ENCODE assay signal across 14 cellular contexts in genomic region chr5:133993152-133993548, GRCh38. TPM values are rescaled to one million over a fixed set of nuclear protein-coding genes. Genes with fewer than 3 reads are reported as not detected.
DNase-seq lines count a peak whose midpoint lies in the region; ATAC-seq and TF ChIP-seq lines count a peak whose summit lies in the region.
"Had no signal": no experiment of that assay in that cellular context is flagged by ENCODE, and none has a peak within 500 bp of the region (broad histone marks: within the 10 kb centered on the region; RNA-seq: fewer than 3 reads in every experiment).

No MANE protein-coding gene starts in this region.

- peaks cover 25% of the 10 kb centered on the region for H3K4me1 Mint-ChIP-seq in activated CD8-positive, alpha-beta memory T cell treated with anti-CD3 and anti-CD28 coated beads, Interleukin-2, amount 10 ng/mL, durations not matched to agents 7 days and 5 days

- no peak overlapping the region for H3K4ac ChIP-seq in mesendoderm (ENCODE audit: low read depth, low read length)

- H4K8ac ChIP-seq in mesendoderm (ENCODE audit: low read depth, low read length), result no peak overlapping the region

- peaks cover 44% of the 10 kb centered on the region for H3K4me1 ChIP-seq in GM23248 (ENCODE audit: insufficient read depth)
- peaks cover 10% of the 10 kb centered on the region for H3K4me1 ChIP-seq in mesendoderm (ENCODE audit: control insufficient read depth, low read depth, low read length)

- DNase-seq in BJ (ENCODE audit: low read depth), result peak; percentile 30
- peak; percentile 86 for DNase-seq in GM23248
- DNase-seq in astrocyte of the hippocampus (ENCODE audit: low read depth, low spot score), result peak; percentile 53
- peak; percentile 68 for DNase-seq in kidney tubule cell (ENCODE audit: low spot score)
- no peak for DNase-seq in activated CD8-positive, alpha-beta memory T cell treated with anti-CD3 and anti-CD28 coated beads, Interleukin-2, amount 10 ng/mL, durations not matched to agents 7 days and 5 days
- no peak for DNase-seq in NCI-H187 treated with DMSO at 0.1 percent for 48 hours (lab: John Stamatoyannopoulos, UW)
- DNase-seq in mesendoderm, result no peak
- DNase-seq in Ammon's horn (ENCODE audit: low spot score), result no peak
- DNase-seq: activated CD4-positive, alpha-beta T cell treated with anti-CD3 and anti-CD28 coated beads for 4 hours; activated naive CD8-positive, alpha-beta T cell treated with anti-CD3 and anti-CD28 coated beads, Interleukin-2, amount 10 ng/mL, durations not matched to agents 7 days and 5 days; NCI-H1105 had no signal

- H3K27me3 Mint-ChIP-seq in activated CD8-positive, alpha-beta memory T cell treated with anti-CD3 and anti-CD28 coated beads, Interleukin-2, amount 10 ng/mL, durations not matched to agents 7 days and 5 days, result no peaks in the 10 kb centered on the region
- H3K27me3 Mint-ChIP-seq: activated naive CD8-positive, alpha-beta T cell treated with anti-CD3 and anti-CD28 coated beads, Interleukin-2, amount 10 ng/mL, durations not matched to agents 7 days and 5 days had no signal

- peaks cover 13% of the 10 kb centered on the region for H3K36me3 ChIP-seq in BJ (ENCODE audit: control insufficient read depth, insufficient read depth, low read length)
- H3K36me3 ChIP-seq in GM23248 (ENCODE audit: low read depth), result peaks cover 36% of the 10 kb centered on the region
- peaks cover 14% of the 10 kb centered on the region for H3K36me3 ChIP-seq in mesendoderm (ENCODE audit: control insufficient read depth, insufficient read depth, low read length)

- H3K79me2 ChIP-seq in GM23248 (ENCODE audit: insufficient read depth) (peaks cover 100% of the 10 kb centered on the region), mesendoderm (ENCODE audit: control insufficient read depth, insufficient read depth, low read length) (peaks cover 78% of the 10 kb centered on the region)

- H2AK5ac ChIP-seq in mesendoderm (ENCODE audit: low read length), result no peak overlapping the region

- no peak overlapping the region for H2AFZ ChIP-seq in GM23248

- POLR2A ChIA-PET in BJ (lab: Charles Lee), result interaction anchor here (0.6 kb wide), 1 partner anchor 8 kb away, joined by 5 read pairs; no protein-coding TSS in a partner anchor

- H3K9ac ChIP-seq in GM23248 (no peak overlapping the region), mesendoderm (ENCODE audit: low read length) (no peak overlapping the region)

- peak overlapping the region; percentile 36 for H3K27ac ChIP-seq in GM23248
- H3K27ac ChIP-seq in mesendoderm (ENCODE audit: low read depth, low read length), result no peak overlapping the region
- H3K27ac ChIP-seq: vagina had no signal

- no peak for ATAC-seq in activated CD8-positive, alpha-beta memory T cell treated with anti-CD3 and anti-CD28 coated beads, Interleukin-2, amount 10 ng/mL, durations not matched to agents 7 days and 5 days
- ATAC-seq: sciatic nerve had no signal

- H3K4me3 Mint-ChIP-seq in activated CD8-positive, alpha-beta memory T cell treated with anti-CD3 and anti-CD28 coated beads, Interleukin-2, amount 10 ng/mL, durations not matched to agents 7 days and 5 days, result no peak overlapping the region
- H3K4me3 Mint-ChIP-seq: activated naive CD8-positive, alpha-beta T cell treated with anti-CD3 and anti-CD28 coated beads, Interleukin-2, amount 10 ng/mL, durations not matched to agents 7 days and 5 days had no signal

- CTCF ChIA-PET in BJ (lab: Yijun Ruan, JAX), result interaction anchor here (0.8 to 0.9 kb wide), 5 partner anchors 10 to 46 kb away, joined by 3 to 4 read pairs (median 3); partner anchors contain the start of gene VDAC1
- CTCF ChIA-PET in activated CD8-positive, alpha-beta memory T cell treated with anti-CD3 and anti-CD28 coated beads, Interleukin-2, amount 10 ng/mL, durations not matched to agents 7 days and 5 days (lab: Charles Lee), result interaction anchor here (1.1 to 2.2 kb wide), 3 partner anchors 10 to 46 kb away, joined by 3 to 8 read pairs (median 5); no protein-coding TSS in a partner anchor

- no peak overlapping the region for H3K18ac ChIP-seq in mesendoderm (ENCODE audit: low read length)

- no peak overlapping the region for H3K23ac ChIP-seq in mesendoderm (ENCODE audit: low read length)

- H3K9me3 Mint-ChIP-seq in activated CD8-positive, alpha-beta memory T cell treated with anti-CD3 and anti-CD28 coated beads, Interleukin-2, amount 10 ng/mL, durations not matched to agents 7 days and 5 days (ENCODE audit: low read depth), result no peaks in the 10 kb centered on the region
- H3K9me3 Mint-ChIP-seq: activated naive CD8-positive, alpha-beta T cell treated with anti-CD3 and anti-CD28 coated beads, Interleukin-2, amount 10 ng/mL, durations not matched to agents 7 days and 5 days had no signal

- TF ChIP-seq CTCF in BJ (IDR thresholded peaks at IDR 0.05; ENCODE audit: insufficient read depth, low read depth, low read length), result no peak

- H3K4me3 ChIP-seq in BJ (ENCODE audit: low read depth, low read length) (no peak overlapping the region), GM23248 (no peak overlapping the region), mesendoderm (ENCODE audit: low read length) (no peak overlapping the region)
- H3K4me3 ChIP-seq: lung, vagina had no signal

- no peaks in the 10 kb centered on the region for H3K9me3 ChIP-seq in GM23248 (ENCODE audit: low read depth)
- H3K9me3 ChIP-seq: vagina had no signal

- H3F3A ChIP-seq in GM23248 (ENCODE audit: insufficient read depth), result peaks cover 23% of the 10 kb centered on the region; the same call in 1 of the 2 replicates

- peaks cover 43% of the 10 kb centered on the region for H4K20me1 ChIP-seq in GM23248 (ENCODE audit: insufficient read depth)

- H3K56ac ChIP-seq in mesendoderm (ENCODE audit: low read length), result no peak overlapping the region

- H2BK120ac ChIP-seq in mesendoderm (ENCODE audit: low read depth, low read length), result no peak overlapping the region

- H3K36me3 Mint-ChIP-seq in activated CD8-positive, alpha-beta memory T cell treated with anti-CD3 and anti-CD28 coated beads, Interleukin-2, amount 10 ng/mL, durations not matched to agents 7 days and 5 days, result peaks cover 27% of the 10 kb centered on the region

- no peaks in the 10 kb centered on the region for H3K9me2 ChIP-seq in GM23248 (ENCODE audit: insufficient read depth)

- H3K4me2 ChIP-seq in GM23248 (ENCODE audit: unreplicated experiment) (peak overlapping the region; percentile 50), mesendoderm (ENCODE audit: low read length) (no peak overlapping the region)

- peaks cover 22% of the 10 kb centered on the region for H3K79me1 ChIP-seq in mesendoderm (ENCODE audit: low read length)

- WGBS in GM23248 (ENCODE audit: low coverage in 1 of 2, low lambda C conversion rate in 2 of 2, missing lambda C conversion rate in 2 of 2), 2 experiments, result 0% methylated on average over 1 of the region's 1 CpG
- WGBS in mesendoderm (ENCODE audit: extremely low coverage, insufficient coverage, low lambda C conversion rate), result no CpG with 5 or more reads among the region's 1 CpG

- no peak overlapping the region for H2BK15ac ChIP-seq in mesendoderm (replicated peaks; ENCODE audit: low read depth)

- H3K27ac Mint-ChIP-seq in activated CD8-positive, alpha-beta memory T cell treated with anti-CD3 and anti-CD28 coated beads, Interleukin-2, amount 10 ng/mL, durations not matched to agents 7 days and 5 days, result no peak overlapping the region
- H3K27ac Mint-ChIP-seq: activated naive CD8-positive, alpha-beta T cell treated with anti-CD3 and anti-CD28 coated beads, Interleukin-2, amount 10 ng/mL, durations not matched to agents 7 days and 5 days had no signal

- H3K27me3 ChIP-seq in BJ (ENCODE audit: control insufficient read depth, insufficient read depth, low read length) (no peaks in the 10 kb centered on the region), GM23248 (replicated peaks; ENCODE audit: insufficient read depth) (no peaks in the 10 kb centered on the region), mesendoderm (ENCODE audit: insufficient read depth, low read length, poor library complexity) (no peaks in the 10 kb centered on the region)
- H3K27me3 ChIP-seq: vagina had no signal

- no peak overlapping the region for H4K5ac ChIP-seq in mesendoderm (ENCODE audit: low read length)

- in situ Hi-C loops in GM23248 (cut with MboI), result no loop called here

- no peak overlapping the region for H2BK5ac ChIP-seq in mesendoderm (ENCODE audit: low read length)

RNA-seq across cellular contexts. Expression of gene VDAC1, which starts 11.6 kb away (rescaled TPM):
- polyA plus RNA-seq in BJ (2011; rRNA removed), result 187 and 195 TPM in 2 replicates
- polyA minus RNA-seq in BJ (2011; rRNA and poly(A)+ RNA removed), result 59.9 and 81.0 TPM in 2 replicates
- 329 and 332 TPM in 2 replicates for total RNA-seq in GM23248 (2014; rRNA removed; shearing (Covaris generic))
- polyA plus RNA-seq in GM23248 (2016; fragmentation: Nextera tagmentation; extraction: Ambion mirVana), result 318 and 337 TPM in 2 replicates
- 100 to 1,000 TPM; 204 to 258 TPM for total RNA-seq in activated CD8-positive, alpha-beta memory T cell treated with anti-CD3 and anti-CD28 coated beads, Interleukin-2, amount 10 ng/mL, durations not matched to agents 7 days and 5 days
- 244 TPM for polyA plus RNA-seq in mesendoderm (2013, experiment 1 of 2)
- polyA plus RNA-seq in mesendoderm (2013, experiment 2 of 2), result 252 TPM

RNA-seq across cellular contexts. Expression of gene C5orf15, which starts 24.7 kb away (rescaled TPM):
- polyA plus RNA-seq in BJ (2011; rRNA removed) (48.1 and 85.5 TPM in 2 replicates), GM23248 (2016; fragmentation: Nextera tagmentation; extraction: Ambion mirVana) (121 and 122 TPM in 2 replicates)
- polyA minus RNA-seq in BJ (2011; rRNA and poly(A)+ RNA removed), result 14.9 and 15.5 TPM in 2 replicates
- 126 and 128 TPM in 2 replicates for total RNA-seq in GM23248 (2014; rRNA removed; shearing (Covaris generic))
- total RNA-seq in activated CD8-positive, alpha-beta memory T cell treated with anti-CD3 and anti-CD28 coated beads, Interleukin-2, amount 10 ng/mL, durations not matched to agents 7 days and 5 days, result 10 to 100 TPM; 20.9 to 25.7 TPM
- 49.6 TPM for polyA plus RNA-seq in mesendoderm (2013, experiment 1 of 2)
- 50.1 TPM for polyA plus RNA-seq in mesendoderm (2013, experiment 2 of 2)

Comparison
In these comparisons a context has a peak if more than half of its experiments do, and no peak if none do; other contexts are left out.
1. DNase-seq: peak in BJ (single experiment), GM23248 (single experiment), astrocyte of the hippocampus (single experiment) and kidney tubule cell (single experiment); none in activated CD8-positive, alpha-beta memory T cell treated with anti-CD3 and anti-CD28 coated beads, Interleukin-2, amount 10 ng/mL, durations not matched to agents 7 days and 5 days (single experiment), NCI-H187 treated with DMSO at 0.1 percent for 48 hours (single experiment), mesendoderm (single experiment) and Ammon's horn (single experiment).